1 cellular context compared by ENCODE assay signal in the genomic region with DNA sequence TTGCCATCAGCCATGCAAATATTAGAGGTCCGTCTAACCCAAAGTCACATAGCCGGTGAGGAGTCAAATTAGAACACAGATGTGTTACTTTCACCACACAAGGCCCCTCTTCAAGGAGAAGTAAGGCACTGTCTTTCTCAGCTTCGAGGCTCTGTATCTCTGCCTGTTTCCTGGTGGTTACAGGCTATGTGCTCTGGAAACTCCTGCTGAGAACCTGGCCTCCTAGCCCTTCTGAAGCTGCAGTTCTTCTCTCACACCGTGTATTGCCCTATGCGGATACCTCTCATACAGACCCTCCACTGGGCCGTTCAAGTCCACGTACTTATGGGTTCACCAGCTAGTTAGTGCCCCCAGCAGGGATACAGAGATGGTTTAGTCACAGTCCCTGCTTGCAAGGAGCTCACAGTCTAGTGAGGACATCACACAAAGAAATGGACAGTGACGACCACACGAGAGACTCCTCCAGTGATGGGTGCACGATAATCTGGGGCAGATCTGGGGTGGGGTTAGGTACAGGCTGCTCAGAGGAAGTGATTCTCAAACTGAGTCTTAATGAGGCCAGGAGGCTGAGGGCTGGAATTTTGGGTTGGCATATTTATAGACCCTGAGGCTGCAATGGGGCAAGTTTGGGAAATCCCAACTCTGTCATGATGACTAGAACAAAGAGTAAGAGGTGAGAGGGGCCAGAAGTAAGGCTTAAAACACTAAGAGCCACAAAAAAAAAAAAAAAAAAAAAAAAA.
A peak's percentile ranks its signal among the peaks of the same experiment; 100 is the strongest.
TF ChIP-seq lines count a peak whose summit lies in the region.

No MANE protein-coding gene starts in this region.

TF ChIP-seq in GM12878, 131 proteins besides CTCF, POLR2A, EP300 and RAD21 (continued from another document):
- TF ChIP-seq, protein P1, sequence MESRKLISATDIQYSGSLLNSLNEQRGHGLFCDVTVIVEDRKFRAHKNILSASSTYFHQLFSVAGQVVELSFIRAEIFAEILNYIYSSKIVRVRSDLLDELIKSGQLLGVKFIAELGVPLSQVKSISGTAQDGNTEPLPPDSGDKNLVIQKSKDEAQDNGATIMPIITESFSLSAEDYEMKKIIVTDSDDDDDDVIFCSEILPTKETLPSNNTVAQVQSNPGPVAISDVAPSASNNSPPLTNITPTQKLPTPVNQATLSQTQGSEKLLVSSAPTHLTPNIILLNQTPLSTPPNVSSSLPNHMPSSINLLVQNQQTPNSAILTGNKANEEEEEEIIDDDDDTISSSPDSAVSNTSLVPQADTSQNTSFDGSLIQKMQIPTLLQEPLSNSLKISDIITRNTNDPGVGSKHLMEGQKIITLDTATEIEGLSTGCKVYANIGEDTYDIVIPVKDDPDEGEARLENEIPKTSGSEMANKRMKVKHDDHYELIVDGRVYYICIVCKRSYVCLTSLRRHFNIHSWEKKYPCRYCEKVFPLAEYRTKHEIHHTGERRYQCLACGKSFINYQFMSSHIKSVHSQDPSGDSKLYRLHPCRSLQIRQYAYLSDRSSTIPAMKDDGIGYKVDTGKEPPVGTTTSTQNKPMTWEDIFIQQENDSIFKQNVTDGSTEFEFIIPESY (IDR thresholded peaks at IDR 0.05), result no peak
- no peak for TF ChIP-seq RCOR1 (conservative IDR thresholded peaks at IDR 0.05; ENCODE audit: low read depth, low read length)
- TF ChIP-seq KAT2A (conservative IDR thresholded peaks at IDR 0.05; ENCODE audit: control insufficient read depth, low read depth, low read length), result no peak
- TF ChIP-seq FOXK2 (IDR thresholded peaks at IDR 0.05), result no peak
- TF ChIP-seq ZNF207 (IDR thresholded peaks at IDR 0.05; ENCODE audit: borderline replicate concordance), result 0 out of 2 replicates have a peak, but pooled peaks have one; percentile 39
- TF ChIP-seq, protein P2, sequence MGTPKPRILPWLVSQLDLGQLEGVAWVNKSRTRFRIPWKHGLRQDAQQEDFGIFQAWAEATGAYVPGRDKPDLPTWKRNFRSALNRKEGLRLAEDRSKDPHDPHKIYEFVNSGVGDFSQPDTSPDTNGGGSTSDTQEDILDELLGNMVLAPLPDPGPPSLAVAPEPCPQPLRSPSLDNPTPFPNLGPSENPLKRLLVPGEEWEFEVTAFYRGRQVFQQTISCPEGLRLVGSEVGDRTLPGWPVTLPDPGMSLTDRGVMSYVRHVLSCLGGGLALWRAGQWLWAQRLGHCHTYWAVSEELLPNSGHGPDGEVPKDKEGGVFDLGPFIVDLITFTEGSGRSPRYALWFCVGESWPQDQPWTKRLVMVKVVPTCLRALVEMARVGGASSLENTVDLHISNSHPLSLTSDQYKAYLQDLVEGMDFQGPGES (IDR thresholded peaks at IDR 0.05), result no peak
- peak; percentile 63; the same call in 1 of the 2 replicates for TF ChIP-seq GATAD2B (conservative IDR thresholded peaks at IDR 0.05; ENCODE audit: low read depth)
- peak; percentile 60 for TF ChIP-seq CBFB (IDR thresholded peaks at IDR 0.05; ENCODE audit: low read depth)
- peak; percentile 77 for TF ChIP-seq POLR2AphosphoS5 (IDR thresholded peaks at IDR 0.05; ENCODE audit: low read length)
- no peak for TF ChIP-seq RAD51 (IDR thresholded peaks at IDR 0.05)
- TF ChIP-seq, protein P3, sequence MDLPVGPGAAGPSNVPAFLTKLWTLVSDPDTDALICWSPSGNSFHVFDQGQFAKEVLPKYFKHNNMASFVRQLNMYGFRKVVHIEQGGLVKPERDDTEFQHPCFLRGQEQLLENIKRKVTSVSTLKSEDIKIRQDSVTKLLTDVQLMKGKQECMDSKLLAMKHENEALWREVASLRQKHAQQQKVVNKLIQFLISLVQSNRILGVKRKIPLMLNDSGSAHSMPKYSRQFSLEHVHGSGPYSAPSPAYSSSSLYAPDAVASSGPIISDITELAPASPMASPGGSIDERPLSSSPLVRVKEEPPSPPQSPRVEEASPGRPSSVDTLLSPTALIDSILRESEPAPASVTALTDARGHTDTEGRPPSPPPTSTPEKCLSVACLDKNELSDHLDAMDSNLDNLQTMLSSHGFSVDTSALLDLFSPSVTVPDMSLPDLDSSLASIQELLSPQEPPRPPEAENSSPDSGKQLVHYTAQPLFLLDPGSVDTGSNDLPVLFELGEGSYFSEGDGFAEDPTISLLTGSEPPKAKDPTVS (IDR thresholded peaks at IDR 0.05; ENCODE audit: low read depth, low read length), result no peak
- TF ChIP-seq MEF2B (IDR thresholded peaks at IDR 0.05; ENCODE audit: partially characterized antibody, poor library complexity, severe bottlenecking), result peak; percentile 74
- TF ChIP-seq NR2F1 (conservative IDR thresholded peaks at IDR 0.05), result peak; percentile 93
- peak; percentile 73 for TF ChIP-seq RUNX3 (IDR thresholded peaks at IDR 0.05; ENCODE audit: low read length)
- TF ChIP-seq SIN3A (IDR thresholded peaks at IDR 0.05; ENCODE audit: low read depth, low read length), result 0 out of 2 replicates have a peak, but pooled peaks have one; percentile 45
- no peak for TF ChIP-seq ZNF24 (IDR thresholded peaks at IDR 0.05)
- TF ChIP-seq, protein P4, sequence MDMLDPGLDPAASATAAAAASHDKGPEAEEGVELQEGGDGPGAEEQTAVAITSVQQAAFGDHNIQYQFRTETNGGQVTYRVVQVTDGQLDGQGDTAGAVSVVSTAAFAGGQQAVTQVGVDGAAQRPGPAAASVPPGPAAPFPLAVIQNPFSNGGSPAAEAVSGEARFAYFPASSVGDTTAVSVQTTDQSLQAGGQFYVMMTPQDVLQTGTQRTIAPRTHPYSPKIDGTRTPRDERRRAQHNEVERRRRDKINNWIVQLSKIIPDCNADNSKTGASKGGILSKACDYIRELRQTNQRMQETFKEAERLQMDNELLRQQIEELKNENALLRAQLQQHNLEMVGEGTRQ (IDR thresholded peaks at IDR 0.05; ENCODE audit: borderline replicate concordance, low read depth, low read length), result no peak
- TF ChIP-seq, protein P5, sequence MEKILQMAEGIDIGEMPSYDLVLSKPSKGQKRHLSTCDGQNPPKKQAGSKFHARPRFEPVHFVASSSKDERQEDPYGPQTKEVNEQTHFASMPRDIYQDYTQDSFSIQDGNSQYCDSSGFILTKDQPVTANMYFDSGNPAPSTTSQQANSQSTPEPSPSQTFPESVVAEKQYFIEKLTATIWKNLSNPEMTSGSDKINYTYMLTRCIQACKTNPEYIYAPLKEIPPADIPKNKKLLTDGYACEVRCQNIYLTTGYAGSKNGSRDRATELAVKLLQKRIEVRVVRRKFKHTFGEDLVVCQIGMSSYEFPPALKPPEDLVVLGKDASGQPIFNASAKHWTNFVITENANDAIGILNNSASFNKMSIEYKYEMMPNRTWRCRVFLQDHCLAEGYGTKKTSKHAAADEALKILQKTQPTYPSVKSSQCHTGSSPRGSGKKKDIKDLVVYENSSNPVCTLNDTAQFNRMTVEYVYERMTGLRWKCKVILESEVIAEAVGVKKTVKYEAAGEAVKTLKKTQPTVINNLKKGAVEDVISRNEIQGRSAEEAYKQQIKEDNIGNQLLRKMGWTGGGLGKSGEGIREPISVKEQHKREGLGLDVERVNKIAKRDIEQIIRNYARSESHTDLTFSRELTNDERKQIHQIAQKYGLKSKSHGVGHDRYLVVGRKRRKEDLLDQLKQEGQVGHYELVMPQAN (conservative IDR thresholded peaks at IDR 0.05), result no peak
- TF ChIP-seq, protein P6, sequence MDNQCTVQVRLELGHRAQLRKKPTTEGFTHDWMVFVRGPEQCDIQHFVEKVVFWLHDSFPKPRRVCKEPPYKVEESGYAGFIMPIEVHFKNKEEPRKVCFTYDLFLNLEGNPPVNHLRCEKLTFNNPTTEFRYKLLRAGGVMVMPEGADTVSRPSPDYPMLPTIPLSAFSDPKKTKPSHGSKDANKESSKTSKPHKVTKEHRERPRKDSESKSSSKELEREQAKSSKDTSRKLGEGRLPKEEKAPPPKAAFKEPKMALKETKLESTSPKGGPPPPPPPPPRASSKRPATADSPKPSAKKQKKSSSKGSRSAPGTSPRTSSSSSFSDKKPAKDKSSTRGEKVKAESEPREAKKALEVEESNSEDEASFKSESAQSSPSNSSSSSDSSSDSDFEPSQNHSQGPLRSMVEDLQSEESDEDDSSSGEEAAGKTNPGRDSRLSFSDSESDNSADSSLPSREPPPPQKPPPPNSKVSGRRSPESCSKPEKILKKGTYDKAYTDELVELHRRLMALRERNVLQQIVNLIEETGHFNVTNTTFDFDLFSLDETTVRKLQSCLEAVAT (IDR thresholded peaks at IDR 0.05), result peak; percentile 73
- TF ChIP-seq WRNIP1 (IDR thresholded peaks at IDR 0.05; ENCODE audit: borderline replicate concordance, low read depth, low read length), result no peak
- peak; percentile 90 for TF ChIP-seq SPI1 (IDR thresholded peaks at IDR 0.05; ENCODE audit: borderline replicate concordance, insufficient read depth, low read depth, low read length)
- peak; percentile 88 to 91 for TF ChIP-seq IKZF2 (IDR thresholded peaks at IDR 0.05)
- TF ChIP-seq SUPT20H (IDR thresholded peaks at IDR 0.05; ENCODE audit: borderline replicate concordance, control insufficient read depth, low read depth, low read length), result no peak
- TF ChIP-seq ZNF622 (IDR thresholded peaks at IDR 0.05), result no peak
- TF ChIP-seq, protein P7, sequence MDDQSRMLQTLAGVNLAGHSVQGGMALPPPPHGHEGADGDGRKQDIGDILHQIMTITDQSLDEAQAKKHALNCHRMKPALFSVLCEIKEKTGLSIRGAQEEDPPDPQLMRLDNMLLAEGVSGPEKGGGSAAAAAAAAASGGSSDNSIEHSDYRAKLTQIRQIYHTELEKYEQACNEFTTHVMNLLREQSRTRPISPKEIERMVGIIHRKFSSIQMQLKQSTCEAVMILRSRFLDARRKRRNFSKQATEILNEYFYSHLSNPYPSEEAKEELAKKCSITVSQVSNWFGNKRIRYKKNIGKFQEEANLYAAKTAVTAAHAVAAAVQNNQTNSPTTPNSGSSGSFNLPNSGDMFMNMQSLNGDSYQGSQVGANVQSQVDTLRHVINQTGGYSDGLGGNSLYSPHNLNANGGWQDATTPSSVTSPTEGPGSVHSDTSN (IDR thresholded peaks at IDR 0.05; ENCODE audit: insufficient replicate concordance, low read depth, low read length), result no peak
- TF ChIP-seq ASH2L (IDR thresholded peaks at IDR 0.05; ENCODE audit: borderline replicate concordance, low read depth), result 0 out of 2 replicates have a peak, but pooled peaks have one; percentile 71
- peak; percentile 16; the same call in 1 of the 2 replicates for TF ChIP-seq BACH1 (IDR thresholded peaks at IDR 0.05; ENCODE audit: borderline replicate concordance)
- no peak for TF ChIP-seq KDM1A (IDR thresholded peaks at IDR 0.05; ENCODE audit: borderline replicate concordance)
- no peak for TF ChIP-seq ZZZ3 (IDR thresholded peaks at IDR 0.05; ENCODE audit: control insufficient read depth, insufficient read length, low read depth)
- peak; percentile 78 for TF ChIP-seq EED (IDR thresholded peaks at IDR 0.05; ENCODE audit: low read depth)
